10 cellular contexts compared by ENCODE assay signal in the genomic region with DNA sequence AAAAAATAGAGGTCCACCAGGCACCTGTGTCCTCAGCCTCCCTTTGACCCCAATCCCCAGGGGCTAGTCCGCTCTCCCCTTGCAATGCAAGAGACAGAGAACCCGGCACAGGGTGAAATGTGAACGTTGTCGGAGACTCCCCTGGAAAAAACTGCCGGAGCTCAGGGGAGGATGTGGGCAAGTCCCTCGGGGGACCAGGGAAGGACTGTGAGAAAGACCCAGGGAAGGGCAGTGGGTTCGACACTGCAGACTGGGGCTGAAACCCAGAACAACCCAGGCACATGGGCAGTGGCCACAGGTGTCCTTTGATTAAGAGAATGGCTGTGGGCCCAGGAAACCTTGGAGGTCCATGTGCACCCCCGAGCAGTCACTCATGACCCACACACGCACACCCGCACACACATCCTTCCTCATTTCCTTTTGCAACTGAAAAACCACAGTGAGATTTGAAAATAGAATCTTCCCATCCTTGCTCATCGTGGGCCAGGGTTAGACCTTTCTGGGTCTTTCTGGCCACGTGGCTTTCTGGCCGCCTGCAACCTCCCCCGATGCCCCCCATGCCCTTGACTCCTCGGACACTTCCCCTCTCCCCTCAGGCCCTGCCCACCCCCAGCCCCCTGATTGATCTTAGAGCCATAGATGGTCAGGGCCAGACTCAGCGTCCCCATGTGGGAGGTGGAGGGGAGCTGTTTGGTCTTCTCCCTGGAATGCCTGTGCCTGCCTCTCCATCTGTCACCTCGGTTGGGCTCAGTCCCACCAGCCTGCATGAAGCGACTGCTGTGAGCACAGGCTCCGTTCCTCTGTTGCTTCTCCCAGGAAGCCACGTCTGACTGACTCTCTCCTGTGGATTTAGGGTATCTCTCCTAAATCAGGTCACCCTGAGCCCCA. TPM values are rescaled to one million over a fixed set of nuclear protein-coding genes. Genes with fewer than 3 reads are reported as not detected.
DNase-seq lines count a peak whose midpoint lies in the region; ATAC-seq and TF ChIP-seq lines count a peak whose summit lies in the region.
"Had no signal": no experiment of that assay in that cellular context is flagged by ENCODE, and none has a peak within 500 bp of the region (broad histone marks: within the 10 kb centered on the region; RNA-seq: fewer than 3 reads in every experiment).

No MANE protein-coding gene starts in this region.

- peak overlapping the region; percentile 48 for H3K4me2 ChIP-seq in osteoblast (ENCODE audit: insufficient read depth, low read length)

- ATAC-seq in GM18907 (IDR thresholded peaks at IDR 0.05; ENCODE audit: unreplicated experiment): peak; percentile 67
- peak; percentile 45 for ATAC-seq in HG02970 (IDR thresholded peaks at IDR 0.05; ENCODE audit: low FRiP score, unreplicated experiment)
- ATAC-seq: K562 had no signal

- no peaks in the 10 kb centered on the region for H3K36me3 ChIP-seq in osteoblast (ENCODE audit: insufficient read depth, low read length)

- H3K27ac ChIP-seq in osteoblast (ENCODE audit: low read depth, low read length): no peak overlapping the region

- H4K20me1 ChIP-seq in osteoblast (ENCODE audit: insufficient read depth, low read length): no peaks in the 10 kb centered on the region

- H2AFZ ChIP-seq in osteoblast (ENCODE audit: low read length): peak overlapping the region; percentile 9

- DNase-seq in SKM-1 treated with dmso at 0.1 percent for 144 hours (lab: John Stamatoyannopoulos, UW; ENCODE audit: unreplicated experiment): peak; percentile 85
- peak; percentile 62 for DNase-seq in osteoblast (ENCODE audit: insufficient read length, low spot score, missing footprints)
- no peak for DNase-seq in NCI-H69 (lab: John Stamatoyannopoulos, UW)
- DNase-seq in NK-92 (lab: John Stamatoyannopoulos, UW; ENCODE audit: unreplicated experiment): no peak
- no peak for DNase-seq in NCI-H2107 (lab: John Stamatoyannopoulos, UW)
- no peak for DNase-seq in iPS-NIHi7 (ENCODE audit: extremely low spot score)

- no peak overlapping the region for H3K4me3 ChIP-seq in osteoblast (ENCODE audit: insufficient read depth, low read length)
- H3K4me3 ChIP-seq: K562, lung had no signal

- TF ChIP-seq CTCF in osteoblast (IDR thresholded peaks at IDR 0.05; ENCODE audit: extremely low read depth, low read depth, low read length): no peak

- no peaks in the 10 kb centered on the region for H3K9me3 ChIP-seq in osteoblast (ENCODE audit: low read depth, low read length)

- H3K4me1 ChIP-seq in osteoblast (ENCODE audit: insufficient read depth, low read length): peaks cover 8% of the 10 kb centered on the region

- H3K79me2 ChIP-seq in osteoblast (ENCODE audit: insufficient read depth, low read length): no peaks in the 10 kb centered on the region

- H3K27me3 ChIP-seq in osteoblast (ENCODE audit: insufficient read depth, low read length): no peaks in the 10 kb centered on the region

RNA-seq across cellular contexts. Expression of gene LAT2, which starts 7.9 kb away (rescaled TPM):
- total RNA-seq in osteoblast: 0.29 and 0.36 TPM in 2 replicates

RNA-seq across cellular contexts. Expression of gene RFC2, which starts 36.5 kb away (rescaled TPM):
- total RNA-seq in osteoblast: 12.3 and 13.0 TPM in 2 replicates

RNA-seq across cellular contexts. Expression of gene EIF4H, which starts 43.5 kb away (rescaled TPM):
- total RNA-seq in osteoblast: 270 and 295 TPM in 2 replicates

Comparison
In these comparisons a context has a peak if more than half of its experiments do, and no peak if none do; other contexts are left out.
1. DNase-seq: peak in SKM-1 treated with dmso at 0.1 percent for 144 hours (single experiment) and osteoblast (single experiment); none in NCI-H69 (single experiment), NK-92 (single experiment), NCI-H2107 (single experiment) and iPS-NIHi7 (single experiment).